Comparison of ENCODE assay signal across 8 cellular contexts in the genomic region with DNA sequence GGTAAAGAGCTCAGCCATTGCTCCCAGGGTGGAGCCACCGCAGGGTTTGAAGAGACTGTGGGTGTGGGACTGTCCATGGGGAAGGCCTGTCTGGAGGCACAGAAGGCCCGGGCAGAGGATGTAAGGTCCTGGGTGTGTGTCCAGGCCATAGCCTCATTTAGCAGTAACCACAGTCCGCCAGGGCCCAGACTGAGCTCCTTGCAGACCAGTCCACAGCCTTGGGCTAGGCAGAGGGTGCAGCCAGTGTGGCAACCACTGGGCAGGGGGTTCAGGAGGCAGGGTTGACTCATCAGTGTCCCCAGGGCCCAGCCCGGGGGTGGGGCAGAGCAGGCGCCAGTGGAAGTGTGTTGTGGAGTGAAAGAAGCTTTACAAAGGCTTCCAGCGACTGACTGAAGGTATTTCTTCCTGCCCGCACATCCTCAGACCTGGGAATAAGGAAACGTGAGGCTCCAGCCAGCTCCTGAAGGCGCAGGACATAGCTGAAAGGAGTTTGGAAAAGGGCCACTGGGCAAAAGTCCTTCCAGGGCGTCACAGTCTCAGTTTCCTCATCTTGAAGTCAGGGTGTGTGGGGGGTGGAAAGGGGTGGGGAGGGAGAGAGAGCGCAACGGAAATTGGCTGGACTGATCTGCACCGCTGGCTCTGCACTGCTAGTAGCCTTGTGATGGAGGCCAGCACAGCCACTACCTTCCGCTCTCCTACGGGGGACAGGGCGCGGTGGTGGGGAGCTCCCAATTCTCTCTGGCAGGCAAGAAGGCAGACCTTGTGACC. TPM values are rescaled to one million over a fixed set of nuclear protein-coding genes. Genes with fewer than 3 reads are reported as not detected.
A peak's percentile ranks its signal among the peaks of the same experiment; 100 is the strongest.
DNase-seq lines count a peak whose midpoint lies in the region; ATAC-seq and TF ChIP-seq lines count a peak whose summit lies in the region.

No MANE protein-coding gene starts in this region.

- ATAC-seq in heart right ventricle = peak; percentile 10 to 76 (median 67)
- no peak for ATAC-seq in HG03159 (IDR thresholded peaks at IDR 0.05; ENCODE audit: unreplicated experiment)

- H3K36me3 ChIP-seq in Loucy (ENCODE audit: insufficient read depth, low read length) = no peaks in the 10 kb centered on the region
- H3K36me3 ChIP-seq in heart right ventricle = no peaks in the 10 kb centered on the region

- H3K36me3 Mint-ChIP-seq in activated naive CD4-positive, alpha-beta T cell treated with anti-CD3 and anti-CD28 coated beads for 36 hours (ENCODE audit: low read depth) = peaks cover 3% of the 10 kb centered on the region
- peaks cover 6% of the 10 kb centered on the region for H3K36me3 Mint-ChIP-seq in activated naive CD8-positive, alpha-beta T cell treated with anti-CD3 and anti-CD28 coated beads for 36 hours
- no peaks in the 10 kb centered on the region for H3K36me3 Mint-ChIP-seq in progenitor cell of endocrine pancreas (ENCODE audit: insufficient read depth)

- H3K4me3 Mint-ChIP-seq in activated naive CD4-positive, alpha-beta T cell treated with anti-CD3 and anti-CD28 coated beads for 36 hours = peak overlapping the region; percentile 84
- peak overlapping the region; percentile 95 for H3K4me3 Mint-ChIP-seq in activated naive CD8-positive, alpha-beta T cell treated with anti-CD3 and anti-CD28 coated beads for 36 hours
- peak overlapping the region; percentile 98 for H3K4me3 Mint-ChIP-seq in progenitor cell of endocrine pancreas (ENCODE audit: low read depth)

- H3K9me3 Mint-ChIP-seq in activated naive CD4-positive, alpha-beta T cell treated with anti-CD3 and anti-CD28 coated beads for 36 hours = no peaks in the 10 kb centered on the region
- peaks cover 5% of the 10 kb centered on the region for H3K9me3 Mint-ChIP-seq in activated naive CD8-positive, alpha-beta T cell treated with anti-CD3 and anti-CD28 coated beads for 36 hours
- no peaks in the 10 kb centered on the region for H3K9me3 Mint-ChIP-seq in progenitor cell of endocrine pancreas (ENCODE audit: low read depth)

- H3K27ac Mint-ChIP-seq in activated naive CD4-positive, alpha-beta T cell treated with anti-CD3 and anti-CD28 coated beads for 36 hours = peak overlapping the region; percentile 93
- H3K27ac Mint-ChIP-seq in activated naive CD8-positive, alpha-beta T cell treated with anti-CD3 and anti-CD28 coated beads for 36 hours = peak overlapping the region; percentile 91
- peak overlapping the region; percentile 99 for H3K27ac Mint-ChIP-seq in progenitor cell of endocrine pancreas

- no peaks in the 10 kb centered on the region for H3K27me3 ChIP-seq in Loucy (ENCODE audit: insufficient read depth, low read length, poor library complexity, severe bottlenecking)
- H3K27me3 ChIP-seq in heart right ventricle = no peaks in the 10 kb centered on the region

- H3K4me1 ChIP-seq in Loucy (ENCODE audit: insufficient read depth, low read length, poor library complexity, severe bottlenecking) = peaks cover 59% of the 10 kb centered on the region
- H3K4me1 ChIP-seq in heart right ventricle = peaks cover 4 to 27% (median 12%) of the 10 kb centered on the region in 9 donors

- H3K79me2 ChIP-seq in Loucy (ENCODE audit: insufficient read depth, low read length) = no peaks in the 10 kb centered on the region

- peak overlapping the region; percentile 68 to 91 (median 84) for H3K27ac ChIP-seq in heart right ventricle

- H3K9ac ChIP-seq in Loucy (ENCODE audit: low read depth, low read length, poor library complexity, severe bottlenecking) = peak overlapping the region; percentile 76

- H3F3A ChIP-seq in Loucy (ENCODE audit: low read depth) = peaks cover 7% of the 10 kb centered on the region

- TF ChIP-seq CTCF in Loucy (conservative IDR thresholded peaks at IDR 0.05; ENCODE audit: low read length) = no peak
- TF ChIP-seq CTCF in heart right ventricle (IDR thresholded peaks at IDR 0.05) = peak in 1 of 9 donors; percentile 26
- TF ChIP-seq CTCF in progenitor cell of endocrine pancreas (IDR thresholded peaks at IDR 0.05; ENCODE audit: unreplicated experiment) = peak; percentile 29

- H3K27me3 Mint-ChIP-seq in activated naive CD4-positive, alpha-beta T cell treated with anti-CD3 and anti-CD28 coated beads for 36 hours (ENCODE audit: low read depth) = peaks cover 3% of the 10 kb centered on the region
- H3K27me3 Mint-ChIP-seq in activated naive CD8-positive, alpha-beta T cell treated with anti-CD3 and anti-CD28 coated beads for 36 hours = peaks cover 11% of the 10 kb centered on the region
- peaks cover 27% of the 10 kb centered on the region for H3K27me3 Mint-ChIP-seq in progenitor cell of endocrine pancreas

- peaks cover 44% of the 10 kb centered on the region for H3K4me1 Mint-ChIP-seq in activated naive CD4-positive, alpha-beta T cell treated with anti-CD3 and anti-CD28 coated beads for 36 hours (ENCODE audit: low read depth)
- peaks cover 50% of the 10 kb centered on the region for H3K4me1 Mint-ChIP-seq in activated naive CD8-positive, alpha-beta T cell treated with anti-CD3 and anti-CD28 coated beads for 36 hours
- H3K4me1 Mint-ChIP-seq in progenitor cell of endocrine pancreas (ENCODE audit: low read depth) = peaks cover 2% of the 10 kb centered on the region

- H2AFZ ChIP-seq in Loucy (ENCODE audit: low read length) = no peak overlapping the region

- peak; percentile 45 for DNase-seq in activated naive CD4-positive, alpha-beta T cell treated with anti-CD3 and anti-CD28 coated beads for 36 hours
- DNase-seq in activated naive CD4-positive, alpha-beta T cell (lab: John Stamatoyannopoulos, UW) = no peak
- DNase-seq in activated naive CD8-positive, alpha-beta T cell treated with anti-CD3 and anti-CD28 coated beads for 36 hours = no peak
- DNase-seq in heart right ventricle (peak; percentile 61 to 62), progenitor cell of endocrine pancreas (ENCODE audit: low spot score, unreplicated experiment) (no peak), OCI-M1 (lab: John Stamatoyannopoulos, UW) (no peak)

- H3K4me3 ChIP-seq in Loucy (ENCODE audit: low read length, poor library complexity, severe bottlenecking) (peak overlapping the region; percentile 93), heart right ventricle (peak overlapping the region; percentile 67 to 95 (median 86))

- 40 to 42% methylated on average over 17 of the region's 17 CpGs for WGBS in heart right ventricle, 2 donors

- intact Hi-C loops in activated naive CD4-positive, alpha-beta T cell treated with anti-CD3 and anti-CD28 coated beads for 36 hours (cut with micrococcal nuclease) = loop anchor here (2.0 to 10.0 kb wide), 3 partner anchors 55 to 631 kb away; partner anchors contain the start of gene ACER3
- intact Hi-C loops in heart right ventricle (cut with DNase I) = loop anchor here in 4 of 10 donors (2.0 kb wide), 3 partner anchors 23 to 27 kb away; partner anchors contain the start of gene WNT11 (in 1 of the 4)

- H3K9me3 ChIP-seq in Loucy (ENCODE audit: insufficient read depth, low read depth, low read length) = no peaks in the 10 kb centered on the region
- H3K9me3 ChIP-seq in heart right ventricle = no peaks in the 10 kb centered on the region

- no peaks in the 10 kb centered on the region for H4K20me1 ChIP-seq in Loucy (ENCODE audit: insufficient read depth, low read length, poor library complexity, severe bottlenecking)

- CTCF ChIA-PET in activated naive CD4-positive, alpha-beta T cell treated with anti-CD3 and anti-CD28 coated beads for 36 hours (lab: Charles Lee) = interaction anchor here (0.7 to 5.2 kb wide), 5 partner anchors 26 to 157 kb away, joined by 3 to 56 read pairs (median 6); partner anchors contain the start of gene WNT11

- H3K4me2 ChIP-seq in Loucy (ENCODE audit: low read depth, low read length, poor library complexity, severe bottlenecking) = peak overlapping the region; percentile 89

- no peaks in the 10 kb centered on the region for H3K9me2 ChIP-seq in Loucy (replicated peaks; ENCODE audit: low read depth, low read length)

RNA-seq across cellular contexts. Expression of gene WNT11, which starts 27.8 kb away (rescaled TPM):
- not detected for total RNA-seq in activated naive CD4-positive, alpha-beta T cell treated with anti-CD3 and anti-CD28 coated beads for 36 hours
- total RNA-seq in activated naive CD8-positive, alpha-beta T cell treated with anti-CD3 and anti-CD28 coated beads for 36 hours = not detected
- total RNA-seq in heart right ventricle (10 to 100 TPM in 1 of 10 donors, 1 to 10 TPM in 9; 5.1 to 12.0 (median 8.1) TPM), progenitor cell of endocrine pancreas (1.5 and 1.7 TPM in 2 replicates)
- polyA plus RNA-seq in heart right ventricle = 1 to 10 TPM; 5.3 to 6.7 TPM

Comparison
In these comparisons a context has a peak if more than half of its experiments do, and no peak if none do; other contexts are left out.
1. DNase-seq: peak in activated naive CD4-positive, alpha-beta T cell treated with anti-CD3 and anti-CD28 coated beads for 36 hours (single experiment) and heart right ventricle (2 of 2); none in activated naive CD4-positive, alpha-beta T cell (0 of 4), activated naive CD8-positive, alpha-beta T cell treated with anti-CD3 and anti-CD28 coated beads for 36 hours (single experiment), progenitor cell of endocrine pancreas (single experiment) and OCI-M1 (single experiment).
2. Peak in every context shown above with its lines, with median percentiles within 50 percentile points of each other: H3K27ac Mint-ChIP-seq and H3K4me3 Mint-ChIP-seq.